10 cellular contexts compared by ENCODE assay signal in the genomic region with DNA sequence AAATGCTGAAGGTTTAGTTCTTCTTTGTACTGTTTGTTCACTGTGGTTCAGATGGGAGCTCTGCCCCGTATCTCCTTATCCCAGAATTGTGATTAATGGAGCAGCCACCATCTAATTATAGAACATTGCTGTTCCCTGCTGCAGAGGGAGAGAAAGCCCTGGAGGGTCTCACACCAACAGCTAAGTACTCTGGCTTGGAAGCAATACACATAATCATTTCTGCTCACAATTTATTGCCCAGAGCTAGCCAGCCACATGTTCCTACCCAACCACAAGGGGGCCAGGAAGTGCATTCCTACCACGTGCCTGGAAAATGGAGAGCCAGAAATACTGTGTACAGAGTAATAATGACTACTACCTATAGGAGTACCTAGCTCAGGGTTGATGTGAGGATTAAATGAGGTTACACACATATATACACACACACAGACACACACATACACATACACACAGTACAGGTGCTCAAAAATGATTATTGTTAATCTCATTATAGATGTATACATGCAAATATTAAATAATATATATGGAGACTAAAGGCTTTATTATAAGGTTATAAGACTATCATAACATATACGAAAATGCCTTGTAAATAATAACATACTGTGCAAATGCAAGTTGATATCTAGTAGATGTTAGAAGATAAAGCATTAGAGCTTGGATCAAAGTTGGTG. TPM values are rescaled to one million over a fixed set of nuclear protein-coding genes. Genes with fewer than 3 reads are reported as not detected.
A peak's percentile ranks its signal among the peaks of the same experiment; 100 is the strongest.
DNase-seq lines count a peak whose midpoint lies in the region; ATAC-seq, FAIRE-seq and TF ChIP-seq lines count a peak whose summit lies in the region.
"Had no signal": no experiment of that assay in that cellular context is flagged by ENCODE, and none has a peak within 500 bp of the region (broad histone marks: within the 10 kb centered on the region; RNA-seq: fewer than 3 reads in every experiment).

No MANE protein-coding gene starts in this region.

- H3K36me3 ChIP-seq in endodermal cell (ENCODE audit: control insufficient read depth, insufficient read depth, low read length): no peaks in the 10 kb centered on the region

- peak; percentile 50 for DNase-seq in EL
- peak; percentile 55 for DNase-seq in NAMALWA (ENCODE audit: low spot score)
- peak; percentile 82 for DNase-seq in endodermal cell
- DNase-seq in myocyte (ENCODE audit: low read depth): peak; percentile 31
- no peak for DNase-seq in GM12891 (ENCODE audit: insufficient read length, low spot score)
- no peak for DNase-seq in activated naive CD4-positive, alpha-beta T cell treated with anti-CD3 and anti-CD28 coated beads for 36 hours
- no peak for DNase-seq in putamen (ENCODE audit: low spot score)
- DNase-seq: dorsolateral prefrontal cortex, natural killer cell had no signal

- H3K36me3 Mint-ChIP-seq in endodermal cell (ENCODE audit: low read depth): no peaks in the 10 kb centered on the region
- H3K36me3 Mint-ChIP-seq in activated naive CD4-positive, alpha-beta T cell treated with anti-CD3 and anti-CD28 coated beads for 36 hours (ENCODE audit: low read depth): no peaks in the 10 kb centered on the region
- H3K36me3 Mint-ChIP-seq: natural killer cell had no signal

- H3K9ac ChIP-seq in endodermal cell (ENCODE audit: extremely low read depth, low read length, poor library complexity, severe bottlenecking): no peak overlapping the region

- no peak for ATAC-seq in HG02938 (IDR thresholded peaks at IDR 0.05; ENCODE audit: unreplicated experiment)

- no peaks in the 10 kb centered on the region for H3K9me3 ChIP-seq in endodermal cell (ENCODE audit: control insufficient read depth, low read length)

- no peak overlapping the region for H3K4me3 ChIP-seq in endodermal cell (ENCODE audit: low read length)
- H3K4me3 ChIP-seq: dorsolateral prefrontal cortex had no signal

- H3K4me3 Mint-ChIP-seq in endodermal cell: no peak overlapping the region
- H3K4me3 Mint-ChIP-seq in activated naive CD4-positive, alpha-beta T cell treated with anti-CD3 and anti-CD28 coated beads for 36 hours: no peak overlapping the region
- H3K4me3 Mint-ChIP-seq: natural killer cell had no signal

- no peaks in the 10 kb centered on the region for H3K4me1 ChIP-seq in endodermal cell (ENCODE audit: control insufficient read depth, insufficient read depth, low read length)

- no peak overlapping the region for H3K27ac ChIP-seq in endodermal cell (ENCODE audit: low read depth, low read length)
- H3K27ac ChIP-seq: dorsolateral prefrontal cortex had no signal

- H3K27ac Mint-ChIP-seq in endodermal cell: no peak overlapping the region
- no peak overlapping the region for H3K27ac Mint-ChIP-seq in activated naive CD4-positive, alpha-beta T cell treated with anti-CD3 and anti-CD28 coated beads for 36 hours
- H3K27ac Mint-ChIP-seq: natural killer cell had no signal

- WGBS in endodermal cell (ENCODE audit: insufficient coverage in 1 of 2, insufficient read length in 1 of 2), 2 experiments: 90% methylated on average over 2 of the region's 3 CpGs; no CpG with 5 or more reads in 1 of the 2 experiments

- no peaks in the 10 kb centered on the region for H3K27me3 ChIP-seq in endodermal cell (ENCODE audit: control insufficient read depth, insufficient read depth, low read length, poor library complexity, severe bottlenecking)

- no peak for TF ChIP-seq POLR2A in GM12891 (IDR thresholded peaks at IDR 0.05; ENCODE audit: low read depth, low read length)

- CTCF ChIA-PET in activated naive CD4-positive, alpha-beta T cell treated with anti-CD3 and anti-CD28 coated beads for 36 hours (lab: Charles Lee): interaction anchor here (0.7 kb wide), 1 partner anchor 15 kb away, joined by 3 read pairs; no protein-coding TSS in a partner anchor

- H3K4me1 Mint-ChIP-seq in endodermal cell: peaks cover 5% of the 10 kb centered on the region
- no peaks in the 10 kb centered on the region for H3K4me1 Mint-ChIP-seq in activated naive CD4-positive, alpha-beta T cell treated with anti-CD3 and anti-CD28 coated beads for 36 hours (ENCODE audit: low read depth)

- peak; percentile 86 for TF ChIP-seq CTCF in endodermal cell (conservative IDR thresholded peaks at IDR 0.05)

- intact Hi-C loops in activated naive CD4-positive, alpha-beta T cell treated with anti-CD3 and anti-CD28 coated beads for 36 hours (cut with micrococcal nuclease): no loop called here

- H3K9me3 Mint-ChIP-seq in endodermal cell: no peaks in the 10 kb centered on the region
- no peaks in the 10 kb centered on the region for H3K9me3 Mint-ChIP-seq in activated naive CD4-positive, alpha-beta T cell treated with anti-CD3 and anti-CD28 coated beads for 36 hours

- peaks cover 2% of the 10 kb centered on the region for H3K27me3 Mint-ChIP-seq in endodermal cell (ENCODE audit: insufficient read depth)
- H3K27me3 Mint-ChIP-seq in activated naive CD4-positive, alpha-beta T cell treated with anti-CD3 and anti-CD28 coated beads for 36 hours (ENCODE audit: low read depth): peaks cover 30% of the 10 kb centered on the region

- no peak for FAIRE-seq in GM12891 (lab: Jason Lieb, UNC)

TF ChIP-seq in GM12891, 5 proteins besides CTCF, POLR2A, EP300 and RAD21:
- TF ChIP-seq TAF1 (IDR thresholded peaks at IDR 0.05; ENCODE audit: low read depth, low read length) (no peak), PAX5 (IDR thresholded peaks at IDR 0.05; ENCODE audit: insufficient read depth, low read length, severe bottlenecking) (no peak), SPI1 (IDR thresholded peaks at IDR 0.05; ENCODE audit: low read depth, low read length) (no peak), POU2F2 (IDR thresholded peaks at IDR 0.05; ENCODE audit: low read depth, low read length) (no peak), POLR2AphosphoS5 (IDR thresholded peaks at IDR 0.05; ENCODE audit: low read depth, low read length) (no peak)

RNA-seq across cellular contexts. Expression of a gene that starts 22.3 kb away (rescaled TPM):
- total RNA-seq in endodermal cell (1 to 10 TPM; 1.2 to 2.1 TPM), myocyte (47.3 and 53.9 TPM in 2 replicates)
- 8.0 TPM for polyA plus RNA-seq in endodermal cell (2013, experiment 1 of 2)
- 7.7 TPM for polyA plus RNA-seq in endodermal cell (2013, experiment 2 of 2)
- polyA plus RNA-seq in myocyte (2012): 46.1 TPM
- polyA plus RNA-seq in GM12891 (2012; ENCODE audit: low read depth, missing spikeins): 0.09 TPM
- total RNA-seq in activated naive CD4-positive, alpha-beta T cell treated with anti-CD3 and anti-CD28 coated beads for 36 hours: not detected

Comparison
In these comparisons a context has a peak if more than half of its experiments do, and no peak if none do; other contexts are left out.
1. DNase-seq: peak in EL (single experiment), NAMALWA (single experiment), endodermal cell (single experiment) and myocyte (single experiment); none in GM12891 (single experiment), activated naive CD4-positive, alpha-beta T cell treated with anti-CD3 and anti-CD28 coated beads for 36 hours (single experiment) and putamen (single experiment).
2. RNA of a gene that starts 22.3 kb away (total RNA-seq): 47.3 to 53.9 TPM in myocyte; 1.2 to 2.1 TPM in endodermal cell and not detected in activated naive CD4-positive, alpha-beta T cell treated with anti-CD3 and anti-CD28 coated beads for 36 hours; every median in the first group is over 10 times any median in the second.